ENCODE assay signal across 19 cellular contexts in genomic region chr6:81621816-81622395, GRCh38.
A peak's percentile ranks its signal among the peaks of the same experiment; 100 is the strongest.
DNase-seq lines count a peak whose midpoint lies in the region; ATAC-seq and TF ChIP-seq lines count a peak whose summit lies in the region.
"Had no signal": no experiment of that assay in that cellular context is flagged by ENCODE, and none has a peak within 500 bp of the region (broad histone marks: within the 10 kb centered on the region; RNA-seq: fewer than 3 reads in every experiment).

No MANE protein-coding gene starts in this region.

- no peak for TF ChIP-seq EP300 in upper lobe of left lung (IDR thresholded peaks at IDR 0.05)

- H3F3A ChIP-seq in GM23248 (ENCODE audit: insufficient read depth): no peaks in the 10 kb centered on the region

- BruUV-seq in Caco-2 (replicated peaks; lab: Mats Ljungman, UMichigan): no TSS peak

- no peak for TF ChIP-seq POLR2A in upper lobe of left lung (IDR thresholded peaks at IDR 0.05)

- H3K9me2 ChIP-seq in GM23248 (ENCODE audit: insufficient read depth): peaks cover 6% of the 10 kb centered on the region; the same call in 1 of the 2 replicates

- H3K4me1 ChIP-seq in Caco-2 (peaks cover 61% of the 10 kb centered on the region), GM23248 (ENCODE audit: insufficient read depth) (peaks cover 4% of the 10 kb centered on the region; the same call in 1 of the 2 replicates), adipocyte (ENCODE audit: control insufficient read depth, insufficient read depth, low read length) (no peaks in the 10 kb centered on the region), osteoblast (ENCODE audit: insufficient read depth, low read length) (peaks cover 8% of the 10 kb centered on the region), upper lobe of left lung (no peaks in the 10 kb centered on the region)
- H3K4me1 ChIP-seq: BLaER1 treated with 17β-estradiol and CSF1 and Interleukin-3, amounts not matched to agents 10 nM and 100 nM had no signal

- no peak overlapping the region for H3K27ac ChIP-seq in GM23248
- peak overlapping the region; percentile 33 for H3K27ac ChIP-seq in osteoblast (ENCODE audit: low read depth, low read length)
- no peak overlapping the region for H3K27ac ChIP-seq in upper lobe of left lung
- H3K27ac ChIP-seq: BLaER1 treated with 17β-estradiol and CSF1 and Interleukin-3, amounts not matched to agents 10 nM and 100 nM had no signal

- H3K4me2 ChIP-seq in GM23248 (ENCODE audit: unreplicated experiment): no peak overlapping the region
- no peak overlapping the region for H3K4me2 ChIP-seq in osteoblast (ENCODE audit: insufficient read depth, low read length)
- H3K4me2 ChIP-seq: BLaER1 treated with 17β-estradiol and CSF1 and Interleukin-3, amounts not matched to agents 10 nM and 100 nM had no signal

- intact Hi-C loops in Caco-2 (cut with micrococcal nuclease; ENCODE audit: unreplicated experiment): loop anchor here (2.0 to 10.0 kb wide), 3 partner anchors 75 to 523 kb away; no protein-coding TSS in a partner anchor

- peak overlapping the region; percentile 79 for H3K27ac Mint-ChIP-seq in Caco-2 (ENCODE audit: unreplicated experiment)
- no peak overlapping the region for H3K27ac Mint-ChIP-seq in immature natural killer cell
- H3K27ac Mint-ChIP-seq: B cell; CD8-positive, alpha-beta T cell; H9; IgD-negative memory B cell had no signal

- no peaks in the 10 kb centered on the region for H3K27me3 ChIP-seq in Caco-2 (replicated peaks; ENCODE audit: control insufficient read depth, insufficient read depth, low read length)
- no peaks in the 10 kb centered on the region for H3K27me3 ChIP-seq in GM23248 (replicated peaks; ENCODE audit: insufficient read depth)
- no peaks in the 10 kb centered on the region for H3K27me3 ChIP-seq in adipocyte (replicated peaks; ENCODE audit: control insufficient read depth, insufficient read depth, low read length)
- H3K27me3 ChIP-seq in osteoblast (ENCODE audit: insufficient read depth, low read length): no peaks in the 10 kb centered on the region
- H3K27me3 ChIP-seq in upper lobe of left lung: no peaks in the 10 kb centered on the region
- H3K27me3 ChIP-seq: BLaER1 treated with 17β-estradiol and CSF1 and Interleukin-3, amounts not matched to agents 10 nM and 100 nM had no signal

- H2AFZ ChIP-seq in GM23248 (no peak overlapping the region), osteoblast (ENCODE audit: low read length) (no peak overlapping the region)

- H4K20me1 ChIP-seq in GM23248 (ENCODE audit: insufficient read depth) (no peaks in the 10 kb centered on the region), osteoblast (ENCODE audit: insufficient read depth, low read length) (no peaks in the 10 kb centered on the region)
- H4K20me1 ChIP-seq: BLaER1 treated with 17β-estradiol and CSF1 and Interleukin-3, amounts not matched to agents 10 nM and 100 nM had no signal

- H3K9me3 ChIP-seq in Caco-2 (no peaks in the 10 kb centered on the region), GM23248 (ENCODE audit: low read depth) (no peaks in the 10 kb centered on the region), adipocyte (ENCODE audit: control insufficient read depth, low read length) (no peaks in the 10 kb centered on the region), osteoblast (ENCODE audit: low read depth, low read length) (no peaks in the 10 kb centered on the region), upper lobe of left lung (no peaks in the 10 kb centered on the region)
- H3K9me3 ChIP-seq: BLaER1 treated with 17β-estradiol and CSF1 and Interleukin-3, amounts not matched to agents 10 nM and 100 nM had no signal

- CTCF ChIA-PET in Caco-2 (lab: Charles Lee): no interaction called here

- no peak for TF ChIP-seq CTCF in Caco-2 (IDR thresholded peaks at IDR 0.05; ENCODE audit: insufficient read depth in 1 of 2, low read depth in 1 of 2, low read length in 1 of 2, severe bottlenecking in 1 of 2, unreplicated experiment in 1 of 2)
- no peak for TF ChIP-seq CTCF in osteoblast (IDR thresholded peaks at IDR 0.05; ENCODE audit: extremely low read depth, low read depth, low read length)
- TF ChIP-seq CTCF in upper lobe of left lung (IDR thresholded peaks at IDR 0.05): no peak

- POLR2A ChIA-PET in Caco-2 (lab: Charles Lee): no interaction called here

- H3K4me3 ChIP-seq in Caco-2 (ENCODE audit: low read depth, low read length) (no peak overlapping the region), GM23248 (no peak overlapping the region), adipocyte (ENCODE audit: low read length) (no peak overlapping the region), osteoblast (ENCODE audit: insufficient read depth, low read length) (no peak overlapping the region), upper lobe of left lung (no peak overlapping the region)
- H3K4me3 ChIP-seq: BLaER1 treated with 17β-estradiol and CSF1 and Interleukin-3, amounts not matched to agents 10 nM and 100 nM had no signal

- DNase-seq in Caco-2 (no peak), GM23248 (peak; percentile 8), adipocyte (ENCODE audit: low read depth) (peak; percentile 7), osteoblast (ENCODE audit: insufficient read length, low spot score, missing footprints) (no peak), upper lobe of left lung (no peak), immature natural killer cell (no peak)
- DNase-seq: 8988T; CD8-positive, alpha-beta T cell; DMS 273 treated with DMSO at 0.1 percent for 48 hours; DMS53; DND-41; GF-D8; GOT3; H9; KBM-7 had no signal

- H3K4me1 Mint-ChIP-seq in Caco-2 (ENCODE audit: low read depth, unreplicated experiment): peaks cover 45% of the 10 kb centered on the region
- no peaks in the 10 kb centered on the region for H3K4me1 Mint-ChIP-seq in immature natural killer cell
- H3K4me1 Mint-ChIP-seq: B cell, H9, IgD-negative memory B cell had no signal

- WGBS in GM23248 (ENCODE audit: low coverage in 1 of 2, low lambda C conversion rate in 2 of 2, missing lambda C conversion rate in 2 of 2), 2 experiments: 84 to 95% methylated on average over 2 of the region's 2 CpGs
- 83 to 85% methylated on average over 2 of the region's 2 CpGs for WGBS in upper lobe of left lung, 2 donors

- H3K4me3 Mint-ChIP-seq in Caco-2 (ENCODE audit: unreplicated experiment) (no peak overlapping the region), immature natural killer cell (no peak overlapping the region)
- H3K4me3 Mint-ChIP-seq: B cell; CD8-positive, alpha-beta T cell; H9; IgD-negative memory B cell had no signal

- H3K36me3 Mint-ChIP-seq in Caco-2 (ENCODE audit: insufficient read depth, unreplicated experiment) (peaks cover 4% of the 10 kb centered on the region), immature natural killer cell (peaks cover 0 to 5% (median 0%) of the 10 kb centered on the region in 3 donors)
- H3K36me3 Mint-ChIP-seq: CD8-positive, alpha-beta T cell; IgD-negative memory B cell had no signal

- H3K9ac ChIP-seq in GM23248 (no peak overlapping the region), adipocyte (ENCODE audit: low read length) (no peak overlapping the region)
- H3K9ac ChIP-seq: BLaER1 treated with 17β-estradiol and CSF1 and Interleukin-3, amounts not matched to agents 10 nM and 100 nM had no signal

- H3K79me2 ChIP-seq in GM23248 (ENCODE audit: insufficient read depth): no peaks in the 10 kb centered on the region
- no peaks in the 10 kb centered on the region for H3K79me2 ChIP-seq in osteoblast (ENCODE audit: insufficient read depth, low read length)

- H3K27me3 Mint-ChIP-seq in Caco-2 (ENCODE audit: insufficient read depth, unreplicated experiment) (no peaks in the 10 kb centered on the region), immature natural killer cell (ENCODE audit: low read depth in 3 of 3) (peaks cover 0 to 2% (median 1%) of the 10 kb centered on the region in 3 donors)
- H3K27me3 Mint-ChIP-seq: B cell, IgD-negative memory B cell had no signal

- no peaks in the 10 kb centered on the region for H3K9me3 Mint-ChIP-seq in Caco-2 (ENCODE audit: unreplicated experiment)
- H3K9me3 Mint-ChIP-seq in immature natural killer cell: peaks cover 3 to 10% (median 6%) of the 10 kb centered on the region in 6 donors
- H3K9me3 Mint-ChIP-seq: H9 had no signal

- H3K36me3 ChIP-seq in Caco-2 (ENCODE audit: control insufficient read depth, insufficient read depth, low read length) (peaks cover 1% of the 10 kb centered on the region; the same call in 1 of the 2 replicates), GM23248 (ENCODE audit: low read depth) (no peaks in the 10 kb centered on the region), adipocyte (ENCODE audit: control insufficient read depth, insufficient read depth, low read length, severe bottlenecking) (no peaks in the 10 kb centered on the region), osteoblast (ENCODE audit: insufficient read depth, low read length) (no peaks in the 10 kb centered on the region), upper lobe of left lung (no peaks in the 10 kb centered on the region)
- H3K36me3 ChIP-seq: BLaER1 treated with 17β-estradiol and CSF1 and Interleukin-3, amounts not matched to agents 10 nM and 100 nM had no signal

- no peak for ATAC-seq in upper lobe of left lung (ENCODE audit: low FRiP score in 2 of 2)
- ATAC-seq in HG02763 (IDR thresholded peaks at IDR 0.05; ENCODE audit: unreplicated experiment): no peak
- ATAC-seq: CD8-positive, alpha-beta T cell had no signal

- in situ Hi-C loops in GM23248 (cut with MboI): no loop called here

Comparison
In these comparisons a context has a peak if more than half of its experiments do, and no peak if none do; other contexts are left out.
1. DNase-seq: peak in GM23248 (single experiment) and adipocyte (single experiment); none in Caco-2 (0 of 2), osteoblast (single experiment), upper lobe of left lung (0 of 2) and immature natural killer cell (0 of 3).